Comparison of ENCODE assay signal across 7 cellular contexts in genomic region chr20:19992996-19993908, GRCh38. TPM values are rescaled to one million over a fixed set of nuclear protein-coding genes. Genes with fewer than 3 reads are reported as not detected.
DNase-seq lines count a peak whose midpoint lies in the region; ATAC-seq, FAIRE-seq and TF ChIP-seq lines count a peak whose summit lies in the region.

No MANE protein-coding gene starts in this region.

- no peak for TF ChIP-seq CTCF in lung (IDR thresholded peaks at IDR 0.05; ENCODE audit: control extremely low read depth, extremely low read depth)

- H3K4me3 ChIP-seq in lung, result no peak overlapping the region

- H3K36me3 ChIP-seq in lung (ENCODE audit: control insufficient read depth in 2 of 2, insufficient read depth in 2 of 2, low read length in 2 of 2), result peaks cover 7 to 26% of the 10 kb centered on the region in 2 donors

- H3K4me1 ChIP-seq in lung (ENCODE audit: control insufficient read depth in 2 of 2, insufficient read depth in 2 of 2, low read length in 2 of 2), result peaks cover 17 to 23% of the 10 kb centered on the region in 2 donors

- no peak for FAIRE-seq in urothelium cell line (lab: Jason Lieb, UNC)

- ATAC-seq in lung (ENCODE audit: insufficient read depth, low FRiP score), result no peak

- no peaks in the 10 kb centered on the region for H3K27me3 ChIP-seq in lung (ENCODE audit: control insufficient read depth, insufficient read depth)

- peak overlapping the region; percentile 69 to 88 for H3K27ac ChIP-seq in lung (ENCODE audit: low read depth in 1 of 2, low read length in 1 of 2)

- peak; percentile 93 for DNase-seq in LHCN-M2 (ENCODE audit: low read depth)
- DNase-seq in dedifferentiated amniotic fluid mesenchymal stem cell (ENCODE audit: extremely low spot score), result peak; percentile 80
- no peak for DNase-seq in lung (ENCODE audit: low spot score)
- peak; percentile 82 for DNase-seq in urothelium cell line (ENCODE audit: low spot score)
- DNase-seq in NCI-H748 (lab: John Stamatoyannopoulos, UW; ENCODE audit: unreplicated experiment), result no peak
- no peak for DNase-seq in occipital lobe (lab: John Stamatoyannopoulos, UW)
- no peak for DNase-seq in SKM-1 treated with dmso at 0.1 percent for 144 hours (lab: John Stamatoyannopoulos, UW; ENCODE audit: unreplicated experiment)

- H3K9me3 ChIP-seq in lung (ENCODE audit: control insufficient read depth in 2 of 2, insufficient read depth in 1 of 2, low read length in 1 of 2), result peaks cover 0 to 1% of the 10 kb centered on the region in 2 donors

- WGBS in lung, 2 donors, result 61 to 70% methylated on average over 14 of the region's 14 CpGs

RNA-seq across cellular contexts. Expression of gene NAA20, which starts 23.9 kb away (rescaled TPM):
- total RNA-seq in LHCN-M2 (2014; rRNA removed) (39.1 and 59.8 TPM in 2 replicates), lung (10 to 100 TPM; 33.6 to 55.6 TPM), occipital lobe (50.5 TPM)
- polyA plus RNA-seq in LHCN-M2 (2012), result 56.3 TPM
- polyA plus RNA-seq in lung, result 100 to 1,000 TPM in 1 of 2 donors, 10 to 100 TPM in 1; 64.3 to 143 TPM

RNA-seq across cellular contexts. Expression of gene CRNKL1, which starts 59.0 kb away (rescaled TPM):
- total RNA-seq in LHCN-M2 (2014; rRNA removed), result 30.1 and 31.1 TPM in 2 replicates
- 10.4 TPM for polyA plus RNA-seq in LHCN-M2 (2012)
- total RNA-seq in lung, result 10 to 100 TPM; 14.5 to 39.5 TPM
- polyA plus RNA-seq in lung, result 10 to 100 TPM; 11.0 to 26.4 TPM
- total RNA-seq in occipital lobe, result 66.6 TPM

RNA-seq across cellular contexts. Expression of gene CFAP61, which starts 59.1 kb away (rescaled TPM):
- total RNA-seq in LHCN-M2 (2014; rRNA removed) (0.06 TPM in 1 of 2 replicates, not detected in the other), lung (10 to 100 TPM; 10.7 to 15.4 TPM), occipital lobe (3.1 TPM)
- not detected for polyA plus RNA-seq in LHCN-M2 (2012)
- 1 to 10 TPM; 2.0 to 2.2 TPM for polyA plus RNA-seq in lung

Comparison
In these comparisons a context has a peak if more than half of its experiments do, and no peak if none do; other contexts are left out.
1. DNase-seq: peak in LHCN-M2 (single experiment), dedifferentiated amniotic fluid mesenchymal stem cell (single experiment) and urothelium cell line (single experiment); none in lung (single experiment), NCI-H748 (single experiment), occipital lobe (single experiment) and SKM-1 treated with dmso at 0.1 percent for 144 hours (single experiment).